Comparison of ENCODE assay signal across 30 cellular contexts in genomic region chr3:44803298-44803697, GRCh38.
DNase-seq lines count a peak whose midpoint lies in the region; ATAC-seq and TF ChIP-seq lines count a peak whose summit lies in the region.
"Had no signal": no experiment of that assay in that cellular context is flagged by ENCODE, and none has a peak within 500 bp of the region (broad histone marks: within the 10 kb centered on the region; RNA-seq: fewer than 3 reads in every experiment).

No MANE protein-coding gene starts in this region.

- in situ Hi-C loops in GM13977 (cut with MboI; ENCODE audit: low pct_unique_long_range_greater_than_20kb, low sequenced_read_pairs, unreplicated experiment): no loop called here

- ATAC-seq in GM18873 (IDR thresholded peaks at IDR 0.05; ENCODE audit: low FRiP score, unreplicated experiment) (peak; percentile 79), GM19463 (IDR thresholded peaks at IDR 0.05; ENCODE audit: unreplicated experiment) (peak; percentile 82), HG02943 (IDR thresholded peaks at IDR 0.05; ENCODE audit: low read depth, unreplicated experiment) (peak; percentile 89), HG03342 (IDR thresholded peaks at IDR 0.05; ENCODE audit: unreplicated experiment) (peak; percentile 86), GM18517 (IDR thresholded peaks at IDR 0.05; ENCODE audit: unreplicated experiment) (no peak)
- ATAC-seq: activated CD4-positive, alpha-beta T cell treated with anti-CD3 and anti-CD28 coated beads for 36 hours; activated CD8-positive, alpha-beta T cell treated with anti-CD3 and anti-CD28 coated beads, Interleukin-2, amount 10 ng/mL, durations not matched to agents 7 days and 5 days; activated naive CD4-positive, alpha-beta T cell treated with anti-CD3 and anti-CD28 coated beads, Interleukin-2, amount 50 U/mL, for 72 hours; heart left ventricle; pancreas had no signal

- TF ChIP-seq CTCF in GM13977 (IDR thresholded peaks at IDR 0.05; ENCODE audit: extremely low read depth, insufficient read depth, missing control alignments): no peak

- DNase-seq in effector CD8-positive, alpha-beta T cell (lab: John Stamatoyannopoulos, UW): no peak
- DNase-seq in GM13977 (ENCODE audit: low spot score) (no peak), NCI-H345 (lab: John Stamatoyannopoulos, UW) (no peak)
- DNase-seq: activated CD4-positive, alpha-beta T cell treated with anti-CD3 and anti-CD28 coated beads for 36 hours; activated CD8-positive, alpha-beta T cell treated with anti-CD3 and anti-CD28 coated beads, Interleukin-2, amount 10 ng/mL, durations not matched to agents 7 days and 5 days; amygdala; CD4-positive, CD25-positive, alpha-beta regulatory T cell; DND-41; foreskin melanocyte; GF-D8; GM23248; heart left ventricle; left ventricle myocardium inferior; mesenchymal stem cell; NCI-H1092 treated with DMSO at 0.1 percent for 48 hours; NCI-H187 treated with DMSO at 0.1 percent for 48 hours; NCI-H2171 treated with DMSO at 0.1 percent for 48 hours; NCI-H510A treated with DMSO at 0.1 percent for 48 hours; pancreas; RPMI8226; SJCRH30; stimulated activated naive CD4-positive, alpha-beta T cell treated with Interleukin-2 at 50 U/mL for 16 hours; SW 1271; T1000 had no signal
